In the genomic region with DNA sequence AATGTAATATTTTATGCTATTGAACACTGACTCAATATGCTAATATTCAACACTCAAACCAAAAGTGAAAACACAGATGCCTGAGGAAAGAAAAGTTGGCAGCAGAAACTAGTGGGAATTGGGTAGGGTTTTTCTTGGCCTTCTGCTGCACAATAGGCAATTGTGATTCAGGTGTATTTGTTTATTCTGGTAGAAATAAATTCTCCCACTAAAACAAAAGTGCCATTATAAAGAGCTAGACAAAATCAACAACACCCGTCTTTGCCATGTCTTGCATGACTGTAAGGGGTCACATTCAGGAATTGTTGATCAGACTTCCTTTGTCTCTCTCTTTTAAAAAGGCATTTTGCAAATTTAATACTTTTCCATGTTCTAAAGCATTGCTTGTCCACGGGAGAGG, we compare ENCODE assay signal across 26 cellular contexts.
DNase-seq lines count a peak whose midpoint lies in the region; ATAC-seq, FAIRE-seq and TF ChIP-seq lines count a peak whose summit lies in the region.
"Had no signal": no experiment of that assay in that cellular context is flagged by ENCODE, and none has a peak within 500 bp of the region (broad histone marks: within the 10 kb centered on the region; RNA-seq: fewer than 3 reads in every experiment).

No MANE protein-coding gene starts in this region.

- H3K4me1 ChIP-seq in left ventricle myocardium inferior (peaks cover 5% of the 10 kb centered on the region), astrocyte (ENCODE audit: insufficient read depth, low read length) (peaks cover 8% of the 10 kb centered on the region), iPS-20b (ENCODE audit: insufficient read depth, low read length) (peaks cover 7% of the 10 kb centered on the region; the same call in 1 of the 2 replicates), thoracic aorta (ENCODE audit: control insufficient read depth in 1 of 2, low read depth in 2 of 2) (peaks cover 0 to 19% of the 10 kb centered on the region in 2 donors)
- H3K4me1 ChIP-seq: A549, testis had no signal

- H3K27me3 Mint-ChIP-seq in astrocyte (ENCODE audit: low read depth, unreplicated experiment) = no peaks in the 10 kb centered on the region
- H3K27me3 Mint-ChIP-seq: stimulated activated naive B cell treated with anti-CD40 and anti-IgM and Interleukin-4, amounts not matched to agents 10 μg/mL and 1 μg/mL and 100 μg/mL, for 72 hours had no signal

- no peaks in the 10 kb centered on the region for H4K20me1 ChIP-seq in astrocyte (ENCODE audit: insufficient read depth, low read length)

- H3K4me2 ChIP-seq in astrocyte (ENCODE audit: low read length) = peak overlapping the region; percentile 33
- H3K4me2 ChIP-seq: A549 had no signal

- no peak overlapping the region for H3K4me3 ChIP-seq in left ventricle myocardium inferior
- H3K4me3 ChIP-seq in astrocyte (ENCODE audit: insufficient read depth, low read depth, low read length) = no peak overlapping the region
- H3K4me3 ChIP-seq in iPS-20b (ENCODE audit: low read length) = peak overlapping the region; percentile 36; the same call in 1 of the 2 replicates
- peak overlapping the region; percentile 17 for H3K4me3 ChIP-seq in thoracic aorta
- H3K4me3 ChIP-seq in dorsolateral prefrontal cortex = peak overlapping the region in 2 of 59 donors; percentile 9 to 17
- H3K4me3 ChIP-seq: A549, lung, ovary, testis had no signal

- H3K36me3 ChIP-seq in left ventricle myocardium inferior (no peaks in the 10 kb centered on the region), astrocyte (ENCODE audit: insufficient read depth, low read length) (no peaks in the 10 kb centered on the region), iPS-20b (ENCODE audit: insufficient read depth, low read depth, low read length) (no peaks in the 10 kb centered on the region), thoracic aorta (no peaks in the 10 kb centered on the region)
- H3K36me3 ChIP-seq: ovary had no signal

- no peak overlapping the region for H3K9ac ChIP-seq in astrocyte (ENCODE audit: low read length)
- peak overlapping the region; percentile 51; the same call in 1 of the 2 replicates for H3K9ac ChIP-seq in iPS-20b (ENCODE audit: low read depth, low read length)

- TF ChIP-seq CTCF in left ventricle myocardium inferior (IDR thresholded peaks at IDR 0.05; ENCODE audit: borderline replicate concordance) (no peak), astrocyte (IDR thresholded peaks at IDR 0.05; ENCODE audit: insufficient read depth, low read depth, low read length) (no peak), thoracic aorta (IDR thresholded peaks at IDR 0.05) (no peak), dorsolateral prefrontal cortex (IDR thresholded peaks at IDR 0.05 in 54 of 56, conservative IDR thresholded peaks at IDR 0.05 in 2 of 56; ENCODE audit: low read depth in 1 of 56, partially characterized antibody in 56 of 56) (no peak)

- intact Hi-C loops in left ventricle myocardium inferior (cut with micrococcal nuclease) (loop anchor here (10.0 kb wide), 1 partner anchor 243 kb away; no protein-coding TSS in a partner anchor), cardiac septum (cut with DNase I) (no loop called here), dorsolateral prefrontal cortex (cut with DNase I) (loop anchor here (10.0 kb wide), 2 partner anchors 47 to 243 kb away; no protein-coding TSS in a partner anchor)

- peaks cover 9% of the 10 kb centered on the region for H3K9me3 Mint-ChIP-seq in astrocyte (ENCODE audit: unreplicated experiment)

- H3K9me3 ChIP-seq in left ventricle myocardium inferior (replicated peaks) (peaks cover 13% of the 10 kb centered on the region), astrocyte (ENCODE audit: insufficient read depth, low read depth, low read length) (no peaks in the 10 kb centered on the region), iPS-20b (ENCODE audit: insufficient read depth, low read depth, low read length) (no peaks in the 10 kb centered on the region), thoracic aorta (no peaks in the 10 kb centered on the region)
- H3K9me3 ChIP-seq: A549, ovary, testis had no signal

- no peak for ATAC-seq in thoracic aorta (ENCODE audit: insufficient number of reproducible peaks, low FRiP score, low read depth)
- ATAC-seq in HG02870 (IDR thresholded peaks at IDR 0.05; ENCODE audit: unreplicated experiment) = no peak
- ATAC-seq: A549; stimulated activated naive B cell treated with anti-CD40 and anti-IgM and Interleukin-4, amounts not matched to agents 10 μg/mL and 1 μg/mL and 100 μg/mL, for 72 hours; T-helper 17 cell had no signal

- H3K4me1 Mint-ChIP-seq in astrocyte (ENCODE audit: low read depth, unreplicated experiment) = no peaks in the 10 kb centered on the region

- peak overlapping the region; percentile 42 for H2AFZ ChIP-seq in astrocyte (ENCODE audit: low read depth, low read length)

- no peak overlapping the region for H3K4me3 Mint-ChIP-seq in astrocyte (ENCODE audit: unreplicated experiment)
- H3K4me3 Mint-ChIP-seq: stimulated activated naive B cell treated with anti-CD40 and anti-IgM and Interleukin-4, amounts not matched to agents 10 μg/mL and 1 μg/mL and 100 μg/mL, for 72 hours; T-helper 17 cell had no signal

- H3K79me2 ChIP-seq in astrocyte (ENCODE audit: insufficient read depth, low read length) = no peaks in the 10 kb centered on the region

- H3K27me3 ChIP-seq in left ventricle myocardium inferior (ENCODE audit: low read depth) (no peaks in the 10 kb centered on the region), astrocyte (ENCODE audit: insufficient read depth, low read length) (no peaks in the 10 kb centered on the region), iPS-20b (ENCODE audit: insufficient read depth, low read length) (no peaks in the 10 kb centered on the region), thoracic aorta (replicated peaks; ENCODE audit: insufficient read depth) (no peaks in the 10 kb centered on the region), dorsolateral prefrontal cortex (peaks cover 0 to 3% (median 0%) of the 10 kb centered on the region in 45 donors)
- H3K27me3 ChIP-seq: ovary, testis had no signal

- no peaks in the 10 kb centered on the region for H3K36me3 Mint-ChIP-seq in astrocyte (ENCODE audit: low read depth, unreplicated experiment)

- peak overlapping the region; percentile 21 for H3K27ac ChIP-seq in left ventricle myocardium inferior (replicated peaks)
- no peak overlapping the region for H3K27ac ChIP-seq in astrocyte (ENCODE audit: low read depth, low read length)
- H3K27ac ChIP-seq in iPS-20b (ENCODE audit: low read length) = no peak overlapping the region
- no peak overlapping the region for H3K27ac ChIP-seq in thoracic aorta
- H3K27ac ChIP-seq in dorsolateral prefrontal cortex = peak overlapping the region in 11 of 59 donors; percentile 1 to 73 (median 28)
- H3K27ac ChIP-seq: A549, ovary, testis, VCaP had no signal

- no peak for DNase-seq in left ventricle myocardium inferior
- no peak for DNase-seq in cardiac septum (ENCODE audit: low spot score)
- no peak for DNase-seq in astrocyte (ENCODE audit: low read depth)
- no peak for DNase-seq in thoracic aorta (ENCODE audit: low spot score)
- no peak for DNase-seq in dorsolateral prefrontal cortex
- DNase-seq in GM19240 (ENCODE audit: insufficient read length, low spot score) = no peak
- DNase-seq: activated CD4-positive, alpha-beta T cell treated with anti-CD3 and anti-CD28 coated beads, Interleukin-2, amount 50 U/mL, for 48 hours; activated gamma-delta T cell treated with Interleukin-2 at 50 U/mL for 16 hours; amniotic stem cell; COR-L47; kidney; MM.1S; NCI-H1436 treated with DMSO at 0.1 percent for 48 hours; NCI-H2171; NCI-H748 treated with DMSO at 0.1 percent for 48 hours; ovary; stimulated activated CD4-positive, alpha-beta T cell treated with anti-CD3 and anti-CD28 coated beads, Interleukin-1b, Interleukin-23, amount 100 ng/mL, for 48 hours; stimulated activated naive B cell treated with anti-CD40 and anti-IgM and Interleukin-4, amounts not matched to agents 10 μg/mL and 1 μg/mL and 100 μg/mL, for 72 hours; T-helper 17 cell; testis had no signal

- no peak overlapping the region for H3K27ac Mint-ChIP-seq in astrocyte (ENCODE audit: unreplicated experiment)
- H3K27ac Mint-ChIP-seq: stimulated activated naive B cell treated with anti-CD40 and anti-IgM and Interleukin-4, amounts not matched to agents 10 μg/mL and 1 μg/mL and 100 μg/mL, for 72 hours; T-helper 17 cell had no signal

- no peak for FAIRE-seq in astrocyte (lab: Jason Lieb, UNC)
- FAIRE-seq: A549, endothelial cell of umbilical vein had no signal

Comparison
In these comparisons a context has a peak if more than half of its experiments do, and no peak if none do; other contexts are left out.
1. H3K4me3 ChIP-seq: peak in iPS-20b (single experiment) and thoracic aorta (single experiment); none in left ventricle myocardium inferior (single experiment) and astrocyte (single experiment).